Comparison of ENCODE assay signal across 17 cellular contexts in the genomic region with DNA sequence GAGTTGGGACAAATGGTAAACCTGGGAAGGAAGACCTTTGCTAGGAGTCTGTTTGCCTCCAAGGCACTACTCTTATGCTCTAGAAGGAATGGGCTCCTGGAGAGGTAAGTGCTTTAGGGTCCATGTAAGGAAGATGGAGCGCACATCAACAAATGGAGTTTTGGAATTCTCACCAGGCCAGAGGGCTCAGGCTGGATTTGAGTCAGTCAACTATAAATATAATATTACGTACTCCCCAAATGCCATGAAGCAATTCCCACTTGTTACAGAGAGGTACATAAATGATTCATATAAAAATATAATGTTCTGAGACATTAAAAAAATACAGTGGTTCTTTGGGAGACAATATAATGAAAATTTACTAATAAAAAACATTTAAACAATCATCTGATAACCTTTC. TPM values are rescaled to one million over a fixed set of nuclear protein-coding genes. Genes with fewer than 3 reads are reported as not detected.
DNase-seq lines count a peak whose midpoint lies in the region; ATAC-seq and TF ChIP-seq lines count a peak whose summit lies in the region.
"Had no signal": no experiment of that assay in that cellular context is flagged by ENCODE, and none has a peak within 500 bp of the region (broad histone marks: within the 10 kb centered on the region; RNA-seq: fewer than 3 reads in every experiment).

No MANE protein-coding gene starts in this region.

- ATAC-seq in activated T-helper 17 cell treated with anti-CD3 and anti-CD28 coated beads, Interleukin-2, amount 50 U/mL, for 72 hours (replicated peaks): no peak
- ATAC-seq in natural killer cell treated with Interleukin-12 subunit alpha and Interleukin-12 subunit beta and Interleukin-15 and Interleukin-18, amount 100 ng/mL, for 72 hours: no peak
- no peak for ATAC-seq in stimulated activated naive B cell treated with anti-CD40 and anti-IgM and Interleukin-4, amounts not matched to agents 10 μg/mL and 1 μg/mL and 100 μg/mL, for 72 hours (replicated peaks)
- ATAC-seq: K562 had no signal

- peaks cover 18% of the 10 kb centered on the region for H3K4me1 Mint-ChIP-seq in T-helper 2 cell treated with Interferon-gamma antibody and Interleukin-4, amounts not matched to agents 5 μg/mL and 100 μg/mL, for 36 hours (ENCODE audit: low read depth)
- H3K4me1 Mint-ChIP-seq in activated T-helper 17 cell treated with anti-CD3 and anti-CD28 coated beads, Interleukin-2, amount 50 U/mL, for 72 hours: no peaks in the 10 kb centered on the region
- peaks cover 9 to 14% of the 10 kb centered on the region in 2 donors for H3K4me1 Mint-ChIP-seq in natural killer cell treated with Interleukin-12 subunit alpha and Interleukin-12 subunit beta and Interleukin-15 and Interleukin-18, amount 100 ng/mL, for 72 hours (ENCODE audit: low read depth in 2 of 2)
- peaks cover 10 to 20% of the 10 kb centered on the region in 2 donors for H3K4me1 Mint-ChIP-seq in stimulated activated naive B cell treated with anti-CD40 and anti-IgM and Interleukin-4, amounts not matched to agents 10 μg/mL and 1 μg/mL and 100 μg/mL, for 72 hours
- peaks cover 19% of the 10 kb centered on the region for H3K4me1 Mint-ChIP-seq in HFFc6 (ENCODE audit: low read depth)

- H3K36me3 Mint-ChIP-seq in T-helper 2 cell treated with Interferon-gamma antibody and Interleukin-4, amounts not matched to agents 5 μg/mL and 100 μg/mL, for 36 hours (ENCODE audit: low read depth): peaks cover 7% of the 10 kb centered on the region
- peaks cover 8% of the 10 kb centered on the region for H3K36me3 Mint-ChIP-seq in activated T-helper 17 cell treated with anti-CD3 and anti-CD28 coated beads, Interleukin-2, amount 50 U/mL, for 72 hours (ENCODE audit: low read depth)
- H3K36me3 Mint-ChIP-seq in natural killer cell treated with Interleukin-12 subunit alpha and Interleukin-12 subunit beta and Interleukin-15 and Interleukin-18, amount 100 ng/mL, for 72 hours: peaks cover 5% of the 10 kb centered on the region
- H3K36me3 Mint-ChIP-seq in stimulated activated naive B cell treated with anti-CD40 and anti-IgM and Interleukin-4, amounts not matched to agents 10 μg/mL and 1 μg/mL and 100 μg/mL, for 72 hours: peaks cover 11 to 25% of the 10 kb centered on the region in 2 donors
- H3K36me3 Mint-ChIP-seq in HFFc6 (ENCODE audit: low read depth): no peaks in the 10 kb centered on the region

- TF ChIP-seq CTCF in HFFc6 (IDR thresholded peaks at IDR 0.05): no peak

- no peaks in the 10 kb centered on the region for H3K9me3 Mint-ChIP-seq in T-helper 2 cell treated with Interferon-gamma antibody and Interleukin-4, amounts not matched to agents 5 μg/mL and 100 μg/mL, for 36 hours
- H3K9me3 Mint-ChIP-seq in activated T-helper 17 cell treated with anti-CD3 and anti-CD28 coated beads, Interleukin-2, amount 50 U/mL, for 72 hours: no peaks in the 10 kb centered on the region
- no peaks in the 10 kb centered on the region for H3K9me3 Mint-ChIP-seq in natural killer cell treated with Interleukin-12 subunit alpha and Interleukin-12 subunit beta and Interleukin-15 and Interleukin-18, amount 100 ng/mL, for 72 hours
- H3K9me3 Mint-ChIP-seq in stimulated activated naive B cell treated with anti-CD40 and anti-IgM and Interleukin-4, amounts not matched to agents 10 μg/mL and 1 μg/mL and 100 μg/mL, for 72 hours: no peaks in the 10 kb centered on the region
- no peaks in the 10 kb centered on the region for H3K9me3 Mint-ChIP-seq in HFFc6

- no peak overlapping the region for H3K4me3 Mint-ChIP-seq in T-helper 2 cell treated with Interferon-gamma antibody and Interleukin-4, amounts not matched to agents 5 μg/mL and 100 μg/mL, for 36 hours
- no peak overlapping the region for H3K4me3 Mint-ChIP-seq in activated T-helper 17 cell treated with anti-CD3 and anti-CD28 coated beads, Interleukin-2, amount 50 U/mL, for 72 hours
- peak overlapping the region; percentile 91 for H3K4me3 Mint-ChIP-seq in natural killer cell treated with Interleukin-12 subunit alpha and Interleukin-12 subunit beta and Interleukin-15 and Interleukin-18, amount 100 ng/mL, for 72 hours
- no peak overlapping the region for H3K4me3 Mint-ChIP-seq in stimulated activated naive B cell treated with anti-CD40 and anti-IgM and Interleukin-4, amounts not matched to agents 10 μg/mL and 1 μg/mL and 100 μg/mL, for 72 hours
- no peak overlapping the region for H3K4me3 Mint-ChIP-seq in HFFc6

- H3K27ac Mint-ChIP-seq in T-helper 2 cell treated with Interferon-gamma antibody and Interleukin-4, amounts not matched to agents 5 μg/mL and 100 μg/mL, for 36 hours: peak overlapping the region; percentile 29
- H3K27ac Mint-ChIP-seq in activated T-helper 17 cell treated with anti-CD3 and anti-CD28 coated beads, Interleukin-2, amount 50 U/mL, for 72 hours: peak overlapping the region; percentile 95
- H3K27ac Mint-ChIP-seq in natural killer cell treated with Interleukin-12 subunit alpha and Interleukin-12 subunit beta and Interleukin-15 and Interleukin-18, amount 100 ng/mL, for 72 hours: peak overlapping the region in 1 of 2 donors; percentile 92
- H3K27ac Mint-ChIP-seq in stimulated activated naive B cell treated with anti-CD40 and anti-IgM and Interleukin-4, amounts not matched to agents 10 μg/mL and 1 μg/mL and 100 μg/mL, for 72 hours: peak overlapping the region; percentile 99
- H3K27ac Mint-ChIP-seq in HFFc6: no peak overlapping the region

- no peak for DNase-seq in T-helper 2 cell treated with Interferon-gamma antibody and Interleukin-4, amounts not matched to agents 5 μg/mL and 100 μg/mL, for 36 hours (ENCODE audit: low spot score)
- DNase-seq in T-helper 2 cell (no peak), HuH-7.5 (ENCODE audit: low spot score) (no peak), C1 segment of cervical spinal cord (lab: John Stamatoyannopoulos, UW) (no peak), HFFc6 (no peak)
- no peak for DNase-seq in natural killer cell treated with Interleukin-12 subunit alpha and Interleukin-12 subunit beta and Interleukin-15 and Interleukin-18, amount 100 ng/mL, for 72 hours (ENCODE audit: low spot score)
- DNase-seq in stimulated activated naive B cell treated with anti-CD40 and anti-IgM and Interleukin-4, amounts not matched to agents 10 μg/mL and 1 μg/mL and 100 μg/mL, for 72 hours: no peak
- DNase-seq: 8988T, NCI-H1417 treated with DMSO at 0.1 percent for 48 hours, NCI-H1930, NCI-H226, NCI-H524, NCI-H82, SHP77 had no signal

- H3K27me3 Mint-ChIP-seq in T-helper 2 cell treated with Interferon-gamma antibody and Interleukin-4, amounts not matched to agents 5 μg/mL and 100 μg/mL, for 36 hours (ENCODE audit: low read depth): no peaks in the 10 kb centered on the region
- H3K27me3 Mint-ChIP-seq in activated T-helper 17 cell treated with anti-CD3 and anti-CD28 coated beads, Interleukin-2, amount 50 U/mL, for 72 hours: no peaks in the 10 kb centered on the region
- no peaks in the 10 kb centered on the region for H3K27me3 Mint-ChIP-seq in natural killer cell treated with Interleukin-12 subunit alpha and Interleukin-12 subunit beta and Interleukin-15 and Interleukin-18, amount 100 ng/mL, for 72 hours
- no peaks in the 10 kb centered on the region for H3K27me3 Mint-ChIP-seq in stimulated activated naive B cell treated with anti-CD40 and anti-IgM and Interleukin-4, amounts not matched to agents 10 μg/mL and 1 μg/mL and 100 μg/mL, for 72 hours
- no peaks in the 10 kb centered on the region for H3K27me3 Mint-ChIP-seq in HFFc6 (ENCODE audit: insufficient read depth)

RNA-seq across cellular contexts. Expression of a gene that starts 1.6 kb away (rescaled TPM):
- 1 to 10 TPM; 1.1 to 2.6 TPM for total RNA-seq in activated T-helper 17 cell treated with anti-CD3 and anti-CD28 coated beads, Interleukin-2, amount 50 U/mL, for 72 hours
- under 1 TPM in 1 of 2 donors, not detected in 1; 0.43 TPM for total RNA-seq in natural killer cell treated with Interleukin-12 subunit alpha and Interleukin-12 subunit beta and Interleukin-15 and Interleukin-18, amount 100 ng/mL, for 72 hours
- under 1 TPM; 0.09 to 0.36 (median 0.23) TPM for total RNA-seq in HFFc6 (2021; fragmentation: NEBNext Ultra II Directional; extraction: Animal tissue kit (Norgen Biotek cat#: 25700))
- total RNA-seq: H4 had no signal

RNA-seq across cellular contexts. Expression of a gene that starts 55.4 kb away (rescaled TPM):
- 10 to 100 TPM; 26.0 to 36.5 TPM for total RNA-seq in activated T-helper 17 cell treated with anti-CD3 and anti-CD28 coated beads, Interleukin-2, amount 50 U/mL, for 72 hours
- 10 to 100 TPM; 19.6 to 46.6 TPM for total RNA-seq in natural killer cell treated with Interleukin-12 subunit alpha and Interleukin-12 subunit beta and Interleukin-15 and Interleukin-18, amount 100 ng/mL, for 72 hours
- total RNA-seq in HFFc6 (2021; fragmentation: NEBNext Ultra II Directional; extraction: Animal tissue kit (Norgen Biotek cat#: 25700)): 10 to 100 TPM; 15.4 to 22.0 (median 17.5) TPM
